23 cellular contexts compared by ENCODE assay signal in the genomic region with DNA sequence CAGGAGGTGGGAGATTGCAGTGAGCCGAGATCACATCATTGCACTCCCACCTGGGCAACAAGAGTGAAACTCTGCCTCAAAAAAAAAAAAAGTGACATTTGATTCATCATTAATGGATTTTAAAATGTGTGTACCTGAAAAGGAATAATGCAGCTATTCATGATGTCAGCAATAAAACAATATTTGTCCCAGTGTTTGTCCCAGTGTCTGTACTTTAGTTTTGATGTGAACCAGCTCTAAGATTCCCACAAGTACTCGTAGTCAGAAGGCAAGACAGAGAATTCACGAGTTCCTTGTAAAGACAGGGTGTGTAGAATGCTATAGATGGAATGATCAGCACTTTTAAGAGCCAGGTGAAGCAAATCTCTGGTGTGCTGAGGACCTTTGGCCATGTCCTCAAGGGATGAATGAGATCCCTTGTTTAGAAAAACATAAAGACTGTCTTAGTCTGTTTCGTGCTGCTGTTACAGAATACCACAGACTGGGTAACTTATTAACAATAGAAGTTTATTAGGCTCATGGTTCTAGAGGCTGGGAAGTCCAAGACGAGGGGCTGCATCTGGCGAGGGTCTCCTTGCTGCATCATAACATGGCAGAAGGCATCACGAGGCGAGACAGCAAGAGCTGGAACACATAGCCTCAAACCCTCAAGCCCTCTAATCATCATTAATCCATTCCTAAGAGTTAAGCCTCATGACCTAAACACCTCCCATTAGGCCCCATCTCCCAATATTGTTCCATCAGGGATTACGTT. TPM values are rescaled to one million over a fixed set of nuclear protein-coding genes. Genes with fewer than 3 reads are reported as not detected.
DNase-seq lines count a peak whose midpoint lies in the region; ATAC-seq, FAIRE-seq and TF ChIP-seq lines count a peak whose summit lies in the region.
"Had no signal": no experiment of that assay in that cellular context is flagged by ENCODE, and none has a peak within 500 bp of the region (broad histone marks: within the 10 kb centered on the region; RNA-seq: fewer than 3 reads in every experiment).

No MANE protein-coding gene starts in this region.

- WGBS in HepG2 (ENCODE audit: low lambda C conversion rate) = 19% methylated on average over 8 of the region's 9 CpGs
- WGBS in right lobe of liver (ENCODE audit: insufficient coverage, low coverage, low lambda C conversion rate, missing lambda C conversion rate) = 82% methylated on average over 8 of the region's 9 CpGs

- H3K27ac ChIP-seq in HepG2 (ENCODE audit: extremely low read length, insufficient read depth, low read length) (no peak overlapping the region), right lobe of liver (no peak overlapping the region), colonic mucosa (peak overlapping the region; percentile 61)
- H3K27ac ChIP-seq: HL-60 had no signal

- FAIRE-seq in HepG2 (lab: Jason Lieb, UNC) = no peak
- FAIRE-seq: D721Med, G401.6, GM12892, GM19239, H1 had no signal

- TF ChIP-seq EP300 in HepG2 (IDR thresholded peaks at IDR 0.05; ENCODE audit: low read depth in 2 of 2, low read length in 2 of 2) = no peak
- TF ChIP-seq EP300 in HepG2 (CRISPR knock-in tag; IDR thresholded peaks at IDR 0.05; ENCODE audit: borderline replicate concordance) = no peak

- TF ChIP-seq POLR2A in HepG2 (IDR thresholded peaks at IDR 0.05; ENCODE audit: insufficient read depth in 1 of 2, low read depth in 2 of 2, low read length in 2 of 2) = no peak
- TF ChIP-seq POLR2A in right lobe of liver (IDR thresholded peaks at IDR 0.05) = no peak

- H4K20me1 ChIP-seq in HepG2 (ENCODE audit: insufficient read depth, low read length) = no peaks in the 10 kb centered on the region

- H3K4me1 ChIP-seq in HepG2 (ENCODE audit: insufficient read depth, low read length) = peaks cover 32% of the 10 kb centered on the region
- no peaks in the 10 kb centered on the region for H3K4me1 ChIP-seq in right lobe of liver
- peaks cover 3% of the 10 kb centered on the region for H3K4me1 ChIP-seq in colonic mucosa
- H3K4me1 ChIP-seq: BE2C, HAP-1 had no signal

- H3K9me3 ChIP-seq in HepG2 (ENCODE audit: low read length) = peaks cover 11% of the 10 kb centered on the region; the same call in 1 of the 2 replicates
- H3K9me3 ChIP-seq in right lobe of liver = no peaks in the 10 kb centered on the region
- no peaks in the 10 kb centered on the region for H3K9me3 ChIP-seq in colonic mucosa
- H3K9me3 ChIP-seq: BE2C had no signal

- no peak overlapping the region for H3K9ac ChIP-seq in HepG2 (ENCODE audit: insufficient read depth, low read depth, low read length)
- H3K9ac ChIP-seq in colonic mucosa (ENCODE audit: low read depth in 2 of 2, low read length in 2 of 2) = no peak overlapping the region

- H3K27ac Mint-ChIP-seq in progenitor cell of endocrine pancreas (peak overlapping the region; percentile 49), type B pancreatic cell (no peak overlapping the region)
- H3K27ac Mint-ChIP-seq: CD14-positive monocyte; CD8-positive, alpha-beta T cell had no signal

- in situ Hi-C loops in HepG2 (cut with HindIII; ENCODE audit: extremely low pct_ligation_motif_present, low pct_unique_long_range_greater_than_20kb) = no loop called here

- H2AFZ ChIP-seq in HepG2 (ENCODE audit: low read length) = no peak overlapping the region

- H3K4me2 ChIP-seq in HepG2 (ENCODE audit: low read depth, low read length) = peak overlapping the region; percentile 10; the same call in 1 of the 2 replicates

- H3K36me3 ChIP-seq in HepG2 (replicated peaks in 1 of 2; ENCODE audit: control insufficient read depth in 1 of 2, insufficient read depth in 2 of 2, low read length in 2 of 2) (no peaks in the 10 kb centered on the region), right lobe of liver (no peaks in the 10 kb centered on the region), colonic mucosa (no peaks in the 10 kb centered on the region)
- H3K36me3 ChIP-seq: BE2C, HAP-1 had no signal

- no peaks in the 10 kb centered on the region for H3K79me2 ChIP-seq in HepG2 (ENCODE audit: insufficient read depth, low read length)

- ATAC-seq in HepG2 (no peak; the same call in 2 of the 3 replicates), right lobe of liver (no peak), left ventricle myocardium superior (no peak)
- ATAC-seq: CD8-positive, alpha-beta T cell had no signal

- peaks cover 2% of the 10 kb centered on the region for H3K36me3 Mint-ChIP-seq in progenitor cell of endocrine pancreas (ENCODE audit: insufficient read depth)
- no peaks in the 10 kb centered on the region for H3K36me3 Mint-ChIP-seq in type B pancreatic cell
- H3K36me3 Mint-ChIP-seq: CD14-positive monocyte; CD8-positive, alpha-beta T cell had no signal

- H3K4me1 Mint-ChIP-seq in progenitor cell of endocrine pancreas (ENCODE audit: low read depth) = peaks cover 10% of the 10 kb centered on the region
- no peaks in the 10 kb centered on the region for H3K4me1 Mint-ChIP-seq in type B pancreatic cell (ENCODE audit: unreplicated experiment)
- H3K4me1 Mint-ChIP-seq: CD14-positive monocyte had no signal

- DNase-seq in HepG2 (ENCODE audit: low spot score) (no peak), right lobe of liver (no peak), colonic mucosa (no peak), progenitor cell of endocrine pancreas (ENCODE audit: low spot score, unreplicated experiment) (no peak), type B pancreatic cell (ENCODE audit: extremely low spot score, unreplicated experiment) (no peak), NCI-H1694 treated with DMSO at 0.1 percent for 48 hours (lab: John Stamatoyannopoulos, UW) (no peak), NCI-H2171 treated with DMSO at 0.1 percent for 48 hours (lab: John Stamatoyannopoulos, UW) (no peak), left ventricle myocardium superior (no peak)
- DNase-seq: BE2C; CD8-positive, alpha-beta T cell; COR-L47; DMS153; DMS79 treated with DMSO at 0.1 percent for 48 hours; EL had no signal

- CTCF ChIA-PET in HepG2 (lab: Yijun Ruan, JAX; ENCODE audit: low intra/inter-chr PET ratio, low total read pairs) = no interaction called here

- TF ChIP-seq RAD21 in HepG2 (CRISPR knock-in tag; IDR thresholded peaks at IDR 0.05) = no peak

- no peak overlapping the region for H3K4me3 ChIP-seq in HepG2 (replicated peaks in 1 of 3; ENCODE audit: insufficient read depth in 1 of 3, low read depth in 2 of 3, low read length in 3 of 3)
- H3K4me3 ChIP-seq in right lobe of liver = no peak overlapping the region
- no peak overlapping the region for H3K4me3 ChIP-seq in colonic mucosa
- H3K4me3 ChIP-seq: HAP-1 had no signal

- BruUV-seq in HepG2 (replicated peaks; lab: Mats Ljungman, UMichigan) = no TSS peak

- peaks cover 19% of the 10 kb centered on the region for H3K9me3 Mint-ChIP-seq in progenitor cell of endocrine pancreas (ENCODE audit: low read depth)
- H3K9me3 Mint-ChIP-seq in type B pancreatic cell = peaks cover 11% of the 10 kb centered on the region
- H3K9me3 Mint-ChIP-seq: CD8-positive, alpha-beta T cell had no signal

- H3K27me3 ChIP-seq in HepG2 (ENCODE audit: control insufficient read depth in 1 of 2, insufficient read depth in 2 of 2, low read length in 2 of 2) = no peaks in the 10 kb centered on the region
- no peaks in the 10 kb centered on the region for H3K27me3 ChIP-seq in right lobe of liver
- H3K27me3 ChIP-seq in colonic mucosa = no peaks in the 10 kb centered on the region
- H3K27me3 ChIP-seq: BE2C had no signal

- TF ChIP-seq CTCF in HepG2 (CRISPR knock-in tag; IDR thresholded peaks at IDR 0.05) (no peak), right lobe of liver (IDR thresholded peaks at IDR 0.05) (no peak), colonic mucosa (IDR thresholded peaks at IDR 0.05) (no peak), progenitor cell of endocrine pancreas (IDR thresholded peaks at IDR 0.05; ENCODE audit: unreplicated experiment) (no peak), type B pancreatic cell (conservative IDR thresholded peaks at IDR 0.05) (no peak)

- intact Hi-C loops in HepG2 (cut with micrococcal nuclease; ENCODE audit: unreplicated experiment) (no loop called here), right lobe of liver (cut with DNase I) (no loop called here), colonic mucosa (cut with DNase I) (no loop called here), left ventricle myocardium superior (cut with micrococcal nuclease) (no loop called here)

- POLR2A ChIA-PET in HepG2 (lab: Yijun Ruan, JAX) = no interaction called here

- H3K4me3 Mint-ChIP-seq in progenitor cell of endocrine pancreas (ENCODE audit: low read depth) (no peak overlapping the region), type B pancreatic cell (peak overlapping the region; percentile 32)
- H3K4me3 Mint-ChIP-seq: CD14-positive monocyte; CD8-positive, alpha-beta T cell had no signal

- H3K27me3 Mint-ChIP-seq in progenitor cell of endocrine pancreas (no peaks in the 10 kb centered on the region), type B pancreatic cell (no peaks in the 10 kb centered on the region)

RNA-seq across cellular contexts. Expression of a gene that starts 12.0 kb away (rescaled TPM):
- total RNA-seq in HepG2 (2016; rRNA removed; fragmentation: Illumina TruSeq; extraction: Trizol) = 0.86 and 1.8 TPM in 2 replicates
- total RNA-seq in HepG2 (2016; cell fraction: cytosol; rRNA removed; fragmentation: Illumina TruSeq; extraction: Trizol; ENCODE audit: low read depth) = 0.20 and 0.62 TPM in 2 replicates
- total RNA-seq in HepG2 (2016; cell fraction: insoluble cytoplasmic fraction; rRNA removed; fragmentation: Illumina TruSeq; extraction: Trizol) = 0.98 and 1.7 TPM in 2 replicates
- 0.93 and 0.96 TPM in 2 replicates for total RNA-seq in HepG2 (2016; cell fraction: membrane; rRNA removed; fragmentation: Illumina TruSeq; extraction: Trizol)
- total RNA-seq in HepG2 (2016; cell fraction: nucleus; rRNA removed; fragmentation: Illumina TruSeq; extraction: Trizol) = 1.4 and 2.2 TPM in 2 replicates
- polyA plus RNA-seq in HepG2 (2011; rRNA removed) = 1.7 and 1.9 TPM in 2 replicates
- 1.2 and 1.5 TPM in 2 replicates for polyA plus RNA-seq in HepG2 (2011; cell fraction: cytosol; rRNA removed)
- polyA plus RNA-seq in HepG2 (2011; cell fraction: nucleus; rRNA removed) = 1.3 TPM in 2 replicates
- polyA plus RNA-seq in HepG2 (2012) = 3.7 and 4.1 TPM in 2 replicates
- polyA plus RNA-seq in HepG2 (2016; cell fraction: cytosol; fragmentation: Illumina TruSeq; extraction: Trizol; ENCODE audit: low read depth) = 0.32 and 0.38 TPM in 2 replicates
- polyA plus RNA-seq in HepG2 (2016; cell fraction: insoluble cytoplasmic fraction; fragmentation: Illumina TruSeq; extraction: Trizol; ENCODE audit: low read depth) = 0.76 and 0.89 TPM in 2 replicates
- polyA plus RNA-seq in HepG2 (2016; cell fraction: membrane; fragmentation: Illumina TruSeq; extraction: Trizol; ENCODE audit: low read depth) = 0.26 and 0.73 TPM in 2 replicates
- polyA plus RNA-seq in HepG2 (2016; cell fraction: nucleus; fragmentation: Illumina TruSeq; extraction: Trizol; ENCODE audit: insufficient read depth, low read depth) = 2.7 and 3.0 TPM in 2 replicates
- 2.6 TPM in 1 of 2 replicates, not detected in the other for polyA minus RNA-seq in HepG2 (2011; rRNA and poly(A)+ RNA removed; ENCODE audit: low replicate concordance)
- 0.89 and 0.97 TPM in 2 replicates for polyA minus RNA-seq in HepG2 (2011; cell fraction: cytosol; rRNA and poly(A)+ RNA removed)
- 1.2 and 2.0 TPM in 2 replicates for polyA minus RNA-seq in HepG2 (2011; cell fraction: nucleus; rRNA and poly(A)+ RNA removed)
- total RNA-seq in right lobe of liver = 10 to 100 TPM; 19.3 to 53.7 (median 20.8) TPM
- 100 to 1,000 TPM; 261 to 408 TPM for total RNA-seq in colonic mucosa
- 23.7 and 29.4 TPM in 2 replicates for total RNA-seq in progenitor cell of endocrine pancreas
- total RNA-seq in type B pancreatic cell (ENCODE audit: low replicate concordance) = 82.1 and 91.7 TPM in 2 replicates
- total RNA-seq in left ventricle myocardium superior = not detected
- total RNA-seq: A172; CD8-positive, alpha-beta T cell had no signal
- polyA plus RNA-seq: CD14-positive monocyte had no signal
